ENCODE assay signal across 8 cellular contexts in the genomic region with DNA sequence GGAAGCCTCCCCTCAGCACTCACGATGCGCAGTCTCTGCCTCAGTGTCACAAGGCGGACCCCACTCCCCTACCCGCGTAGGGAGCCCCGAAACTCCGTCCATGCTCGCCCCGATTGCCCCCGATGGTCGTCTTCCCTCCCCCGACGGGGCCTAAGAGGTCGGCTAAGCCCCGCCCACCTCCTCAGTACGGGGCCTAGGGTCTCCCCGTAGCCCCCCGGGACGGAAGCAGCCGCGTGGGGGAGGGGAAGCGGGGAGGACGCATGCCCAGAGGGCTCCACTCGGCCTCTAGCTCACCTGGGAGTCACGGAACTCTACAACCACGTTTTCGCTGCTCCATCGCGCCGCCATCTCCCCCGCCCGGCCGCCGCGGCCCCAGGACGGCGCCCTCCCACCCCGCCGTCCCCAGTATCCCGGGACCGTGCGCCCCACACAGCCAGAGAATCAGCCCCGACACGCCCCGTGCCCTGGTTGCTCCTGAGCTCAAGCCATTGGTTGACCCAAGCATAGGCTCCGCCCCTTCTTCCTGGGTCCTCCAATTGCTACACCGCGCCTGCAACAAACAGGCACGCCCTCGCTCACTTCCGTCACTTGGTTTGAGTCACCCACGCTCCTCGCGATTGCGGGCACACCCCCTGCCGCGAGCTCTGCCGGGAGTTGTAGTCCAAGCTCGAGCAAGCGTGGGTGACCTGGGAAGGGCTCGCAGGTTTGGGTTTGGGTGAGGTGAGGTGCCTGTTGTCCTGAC. TPM values are rescaled to one million over a fixed set of nuclear protein-coding genes. Genes with fewer than 3 reads are reported as not detected.
A peak's percentile ranks its signal among the peaks of the same experiment; 100 is the strongest.
DNase-seq lines count a peak whose midpoint lies in the region; ATAC-seq and TF ChIP-seq lines count a peak whose summit lies in the region.

A gene with protein sequence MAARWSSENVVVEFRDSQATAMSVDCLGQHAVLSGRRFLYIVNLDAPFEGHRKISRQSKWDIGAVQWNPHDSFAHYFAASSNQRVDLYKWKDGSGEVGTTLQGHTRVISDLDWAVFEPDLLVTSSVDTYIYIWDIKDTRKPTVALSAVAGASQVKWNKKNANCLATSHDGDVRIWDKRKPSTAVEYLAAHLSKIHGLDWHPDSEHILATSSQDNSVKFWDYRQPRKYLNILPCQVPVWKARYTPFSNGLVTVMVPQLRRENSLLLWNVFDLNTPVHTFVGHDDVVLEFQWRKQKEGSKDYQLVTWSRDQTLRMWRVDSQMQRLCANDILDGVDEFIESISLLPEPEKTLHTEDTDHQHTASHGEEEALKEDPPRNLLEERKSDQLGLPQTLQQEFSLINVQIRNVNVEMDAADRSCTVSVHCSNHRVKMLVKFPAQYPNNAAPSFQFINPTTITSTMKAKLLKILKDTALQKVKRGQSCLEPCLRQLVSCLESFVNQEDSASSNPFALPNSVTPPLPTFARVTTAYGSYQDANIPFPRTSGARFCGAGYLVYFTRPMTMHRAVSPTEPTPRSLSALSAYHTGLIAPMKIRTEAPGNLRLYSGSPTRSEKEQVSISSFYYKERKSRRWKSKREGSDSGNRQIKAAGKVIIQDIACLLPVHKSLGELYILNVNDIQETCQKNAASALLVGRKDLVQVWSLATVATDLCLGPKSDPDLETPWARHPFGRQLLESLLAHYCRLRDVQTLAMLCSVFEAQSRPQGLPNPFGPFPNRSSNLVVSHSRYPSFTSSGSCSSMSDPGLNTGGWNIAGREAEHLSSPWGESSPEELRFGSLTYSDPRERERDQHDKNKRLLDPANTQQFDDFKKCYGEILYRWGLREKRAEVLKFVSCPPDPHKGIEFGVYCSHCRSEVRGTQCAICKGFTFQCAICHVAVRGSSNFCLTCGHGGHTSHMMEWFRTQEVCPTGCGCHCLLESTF (minus strand): TSS at position 454 of the 742 bp plus-strand sequence. CDS start 106 bp downstream, at position 348.

- H3K4me3 ChIP-seq in osteoblast (ENCODE audit: insufficient read depth, low read length) (peak within 1 kb of the TSS; percentile 91), thoracic aorta (peak within 1 kb of the TSS; percentile 100)

- peaks cover 9% of the 10 kb centered on the region for H4K20me1 ChIP-seq in osteoblast (ENCODE audit: insufficient read depth, low read length)

- peaks cover 20% of the 10 kb centered on the region for H3K4me1 Mint-ChIP-seq in activated naive CD8-positive, alpha-beta T cell (ENCODE audit: low read depth)

- H3K27ac Mint-ChIP-seq in activated naive CD8-positive, alpha-beta T cell: peak within 1 kb of the TSS; percentile 91

- H3K9me3 ChIP-seq in osteoblast (ENCODE audit: low read depth, low read length) (no peaks in the 10 kb centered on the region), thoracic aorta (no peaks in the 10 kb centered on the region)

- peak within 1 kb of the TSS; percentile 96 for H3K4me2 ChIP-seq in osteoblast (ENCODE audit: insufficient read depth, low read length)

- H3K36me3 ChIP-seq in osteoblast (ENCODE audit: insufficient read depth, low read length): no peaks in the 10 kb centered on the region
- H3K36me3 ChIP-seq in thoracic aorta: no peaks in the 10 kb centered on the region

- no peaks in the 10 kb centered on the region for H3K36me3 Mint-ChIP-seq in activated naive CD8-positive, alpha-beta T cell

- TF ChIP-seq CTCF in GM10248 (IDR thresholded peaks at IDR 0.05; ENCODE audit: control extremely low read depth, extremely low read depth, low read depth, missing control alignments) (no peak), osteoblast (IDR thresholded peaks at IDR 0.05; ENCODE audit: extremely low read depth, low read depth, low read length) (no peak), thoracic aorta (IDR thresholded peaks at IDR 0.05) (no peak)

- no peaks in the 10 kb centered on the region for H3K9me3 Mint-ChIP-seq in activated naive CD8-positive, alpha-beta T cell (ENCODE audit: low read depth)

- POLR2A ChIA-PET in GM10248 (lab: Yijun Ruan, JAX): interaction anchor here (0.6 to 1.0 kb wide), 6 partner anchors 9 to 648 kb away, joined by 3 to 8 read pairs (median 4); a partner anchor contains a TSS

- DNase-seq in GM10248 (ENCODE audit: extremely low spot score) (peak; percentile 98), NCI-H1105 (lab: John Stamatoyannopoulos, UW) (peak; percentile 93), SKM-1 treated with dmso at 0.1 percent for 144 hours (lab: John Stamatoyannopoulos, UW; ENCODE audit: unreplicated experiment) (peak; percentile 98), glomerular visceral epithelial cell (ENCODE audit: extremely low spot score) (peak; percentile 98), osteoblast (ENCODE audit: insufficient read length, low spot score, missing footprints) (peak; percentile 99), thoracic aorta (ENCODE audit: low spot score) (peak; percentile 100)

- H3K4me3 Mint-ChIP-seq in activated naive CD8-positive, alpha-beta T cell: peak within 1 kb of the TSS; percentile 93

- peak within 1 kb of the TSS; percentile 94 for H2AFZ ChIP-seq in osteoblast (ENCODE audit: low read length)

- CTCF ChIA-PET in GM10248 (lab: Yijun Ruan, JAX): interaction anchor here (0.6 to 8.7 kb wide), 6 partner anchors 8 to 128 kb away, joined by 3 to 70 read pairs (median 5); a partner anchor contains a TSS

- H3K79me2 ChIP-seq in osteoblast (ENCODE audit: insufficient read depth, low read length): peaks cover 20% of the 10 kb centered on the region

- H3K4me1 ChIP-seq in osteoblast (ENCODE audit: insufficient read depth, low read length) (no peaks in the 10 kb centered on the region), thoracic aorta (ENCODE audit: control insufficient read depth in 1 of 2, low read depth in 2 of 2) (peaks cover 6 to 21% of the 10 kb centered on the region in 2 donors)

- H3K27me3 ChIP-seq in osteoblast (ENCODE audit: insufficient read depth, low read length) (no peaks in the 10 kb centered on the region), thoracic aorta (replicated peaks; ENCODE audit: insufficient read depth) (no peaks in the 10 kb centered on the region)

- ATAC-seq in HG02623 (IDR thresholded peaks at IDR 0.05; ENCODE audit: unreplicated experiment) (peak; percentile 99), thoracic aorta (ENCODE audit: insufficient number of reproducible peaks, low FRiP score, low read depth) (peak; percentile 100)

- H3K27ac ChIP-seq in osteoblast (ENCODE audit: low read depth, low read length) (peak within 1 kb of the TSS; percentile 59), thoracic aorta (peak within 1 kb of the TSS; percentile 38 to 50)

- H3K27me3 Mint-ChIP-seq in activated naive CD8-positive, alpha-beta T cell: no peaks in the 10 kb centered on the region

RNA-seq across cellular contexts. Expression of the gene that starts here (rescaled TPM):
- total RNA-seq in osteoblast: 14.8 and 21.5 TPM in 2 replicates
- 10 to 100 TPM; 28.8 to 36.8 TPM for total RNA-seq in thoracic aorta

Comparison
In these comparisons a context has a peak if more than half of its experiments do, and no peak if none do; other contexts are left out.
1. Peak in every context shown above with its lines: DNase-seq, ATAC-seq, H3K4me3 ChIP-seq and H3K27ac ChIP-seq.